Comparison of ENCODE assay signal across 13 cellular contexts in the genomic region with DNA sequence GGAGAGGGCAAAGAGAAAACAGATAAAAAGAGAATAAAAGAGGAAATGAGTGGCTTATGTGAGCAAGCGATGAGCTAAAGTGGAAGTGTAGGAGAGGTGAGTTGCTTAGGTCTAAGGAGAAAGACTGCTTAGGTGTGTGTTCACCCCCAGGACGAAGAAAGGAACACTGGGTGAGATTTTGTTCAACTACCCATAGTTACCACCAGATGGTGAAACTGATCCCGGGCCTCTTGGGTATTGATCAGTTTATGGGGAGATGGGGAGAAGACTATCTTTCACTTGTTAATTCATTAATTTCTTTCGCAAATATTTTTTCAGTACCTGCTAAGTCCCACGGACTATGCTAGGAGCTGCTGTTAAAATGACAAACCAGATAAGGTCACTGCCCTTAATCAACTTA. TPM values are rescaled to one million over a fixed set of nuclear protein-coding genes. Genes with fewer than 3 reads are reported as not detected.
DNase-seq lines count a peak whose midpoint lies in the region; ATAC-seq and TF ChIP-seq lines count a peak whose summit lies in the region.
"Had no signal": no experiment of that assay in that cellular context is flagged by ENCODE, and none has a peak within 500 bp of the region (broad histone marks: within the 10 kb centered on the region; RNA-seq: fewer than 3 reads in every experiment).

No MANE protein-coding gene starts in this region.

- CTCF ChIA-PET in HCT116 (lab: Charles Lee): no interaction called here

- RAD21 ChIA-PET in HCT116 (lab: Charles Lee; ENCODE audit: low non-redundant PET in 1 of 2, low total read pairs in 2 of 2, uncharacterized antibody in 2 of 2, unreplicated experiment in 2 of 2): interaction anchor here in 1 of 2 experiments (0.6 kb wide), 1 partner anchor 1203 kb away, joined by 3 read pairs; no protein-coding TSS in a partner anchor

- 0 out of 2 replicates have a peak, but pooled peaks have one; percentile 38 for ATAC-seq in HCT116
- ATAC-seq in natural killer cell treated with Interleukin-12 subunit alpha and Interleukin-12 subunit beta and Interleukin-15 and Interleukin-18, amount 100 ng/mL, for 72 hours: no peak
- ATAC-seq in GM21526 (IDR thresholded peaks at IDR 0.05; ENCODE audit: low FRiP score, unreplicated experiment): no peak
- ATAC-seq: sciatic nerve had no signal

- peaks cover 3% of the 10 kb centered on the region for H3K36me3 Mint-ChIP-seq in activated naive CD8-positive, alpha-beta T cell treated with anti-CD3 and anti-CD28 coated beads for 36 hours
- no peaks in the 10 kb centered on the region for H3K36me3 Mint-ChIP-seq in natural killer cell treated with Interleukin-12 subunit alpha and Interleukin-12 subunit beta and Interleukin-15 and Interleukin-18, amount 100 ng/mL, for 72 hours

- H3K4me2 ChIP-seq in HCT116 (ENCODE audit: low read length): no peak overlapping the region

- TF ChIP-seq POLR2A in HCT116 (IDR thresholded peaks at IDR 0.05; ENCODE audit: borderline replicate concordance, extremely low read depth, insufficient read depth, insufficient read length): no peak

- peak overlapping the region; percentile 69 for H3K4me3 Mint-ChIP-seq in activated naive CD8-positive, alpha-beta T cell treated with anti-CD3 and anti-CD28 coated beads for 36 hours
- peak overlapping the region; percentile 54 for H3K4me3 Mint-ChIP-seq in natural killer cell treated with Interleukin-12 subunit alpha and Interleukin-12 subunit beta and Interleukin-15 and Interleukin-18, amount 100 ng/mL, for 72 hours

- H3K36me3 ChIP-seq in HCT116 (ENCODE audit: control insufficient read depth in 1 of 2, insufficient read depth in 2 of 2, low read length in 2 of 2): no peaks in the 10 kb centered on the region

- no peak overlapping the region for H2AFZ ChIP-seq in HCT116 (ENCODE audit: low read depth, low read length, poor library complexity, severe bottlenecking)

- no peaks in the 10 kb centered on the region for H4K20me1 ChIP-seq in HCT116 (ENCODE audit: insufficient read depth)

- H3K27ac ChIP-seq in HCT116 (ENCODE audit: low read depth, low read length): no peak overlapping the region
- H3K27ac ChIP-seq: 22Rv1 had no signal

- H3K4me1 ChIP-seq in HCT116 (ENCODE audit: control insufficient read depth in 1 of 2, insufficient read depth in 2 of 2, low read length in 2 of 2): peaks cover 5 to 15% of the 10 kb centered on the region in 2 experiments; a peak in 2 of 4 replicates

- no peak overlapping the region for H3K9ac ChIP-seq in HCT116 (ENCODE audit: low read length)

- POLR2A ChIA-PET in HCT116 (lab: Charles Lee): no interaction called here

- no peaks in the 10 kb centered on the region for H3K79me2 ChIP-seq in HCT116 (ENCODE audit: insufficient read depth, low read length)

- peaks cover 3% of the 10 kb centered on the region for H3K9me3 Mint-ChIP-seq in activated naive CD8-positive, alpha-beta T cell treated with anti-CD3 and anti-CD28 coated beads for 36 hours
- no peaks in the 10 kb centered on the region for H3K9me3 Mint-ChIP-seq in natural killer cell treated with Interleukin-12 subunit alpha and Interleukin-12 subunit beta and Interleukin-15 and Interleukin-18, amount 100 ng/mL, for 72 hours

- intact Hi-C loops in HCT116 (cut with micrococcal nuclease): no loop called here

- no peaks in the 10 kb centered on the region for H3K27me3 ChIP-seq in HCT116 (ENCODE audit: insufficient read depth, low read length)

- no TSS peak for BruUV-seq in HCT116 (replicated peaks; lab: Mats Ljungman, UMichigan)

- H3K9me2 ChIP-seq in HCT116 (ENCODE audit: insufficient read depth): no peaks in the 10 kb centered on the region

- peaks cover 57% of the 10 kb centered on the region for H3K4me1 Mint-ChIP-seq in activated naive CD8-positive, alpha-beta T cell treated with anti-CD3 and anti-CD28 coated beads for 36 hours
- peaks cover 28 to 36% of the 10 kb centered on the region in 2 donors for H3K4me1 Mint-ChIP-seq in natural killer cell treated with Interleukin-12 subunit alpha and Interleukin-12 subunit beta and Interleukin-15 and Interleukin-18, amount 100 ng/mL, for 72 hours (ENCODE audit: low read depth in 2 of 2)

- H3K9me3 ChIP-seq in HCT116 (ENCODE audit: control insufficient read depth in 1 of 2, insufficient read depth in 1 of 2, low read depth in 1 of 2, low read length in 2 of 2): no peaks in the 10 kb centered on the region

- DNase-seq in DMS 273 (lab: John Stamatoyannopoulos, UW; ENCODE audit: unreplicated experiment) (peak; percentile 25), DMS 273 treated with DMSO at 0.1 percent for 48 hours (lab: John Stamatoyannopoulos, UW) (no peak), HCT116 (ENCODE audit: low read depth, low spot score) (no peak), cortex of kidney (lab: John Stamatoyannopoulos, UW) (no peak)
- no peak for DNase-seq in activated naive CD8-positive, alpha-beta T cell treated with anti-CD3 and anti-CD28 coated beads for 36 hours
- DNase-seq in natural killer cell treated with Interleukin-12 subunit alpha and Interleukin-12 subunit beta and Interleukin-15 and Interleukin-18, amount 100 ng/mL, for 72 hours (ENCODE audit: low spot score): no peak
- DNase-seq in stimulated activated CD4-positive, alpha-beta T cell treated with anti-CD3 and anti-CD28 coated beads, Interleukin-12 subunit alpha, Interleukin-12 subunit beta, amount 100 ng/mL, for 4 hours: no peak
- DNase-seq: erythroblast, KG1, NCI-H69 had no signal

- peak overlapping the region; percentile 90 for H3K27ac Mint-ChIP-seq in activated naive CD8-positive, alpha-beta T cell treated with anti-CD3 and anti-CD28 coated beads for 36 hours
- H3K27ac Mint-ChIP-seq in natural killer cell treated with Interleukin-12 subunit alpha and Interleukin-12 subunit beta and Interleukin-15 and Interleukin-18, amount 100 ng/mL, for 72 hours: peak overlapping the region; percentile 51 to 83

- H3K27me3 Mint-ChIP-seq in activated naive CD8-positive, alpha-beta T cell treated with anti-CD3 and anti-CD28 coated beads for 36 hours: peaks cover 8% of the 10 kb centered on the region
- no peaks in the 10 kb centered on the region for H3K27me3 Mint-ChIP-seq in natural killer cell treated with Interleukin-12 subunit alpha and Interleukin-12 subunit beta and Interleukin-15 and Interleukin-18, amount 100 ng/mL, for 72 hours

- TF ChIP-seq RAD21 in HCT116 (IDR thresholded peaks at IDR 0.05; ENCODE audit: low read depth): no peak

- no peak overlapping the region for H3K4me3 ChIP-seq in HCT116 (replicated peaks in 1 of 2; ENCODE audit: low read depth in 1 of 2, low read length in 2 of 2)

- peak in 2 of 3 experiments; percentile 17 to 18; a peak in 1 of 6 replicates for TF ChIP-seq CTCF in HCT116 (IDR thresholded peaks at IDR 0.05 in 2 of 3, conservative IDR thresholded peaks at IDR 0.05 in 1 of 3; ENCODE audit: borderline replicate concordance in 1 of 3, insufficient read depth in 1 of 3, low read depth in 2 of 3, low read length in 2 of 3)

TF ChIP-seq in HCT116, 20 proteins besides CTCF, POLR2A, EP300 and RAD21:
- no peak for TF ChIP-seq YY1 (IDR thresholded peaks at IDR 0.05; ENCODE audit: extremely low read depth, insufficient replicate concordance, low read depth, low read length)
- TF ChIP-seq TCF7L2 (IDR thresholded peaks at IDR 0.05; ENCODE audit: borderline replicate concordance, extremely low read depth, insufficient read depth, insufficient read length): no peak
- TF ChIP-seq ZFX (IDR thresholded peaks at IDR 0.05): no peak
- no peak for TF ChIP-seq ZNF274 (IDR thresholded peaks at IDR 0.05; ENCODE audit: low read depth, low read length)
TF ChIP-seq in HCT116: peak in this region for 0.

RNA-seq across cellular contexts. Expression of a gene that starts 33.9 kb away (rescaled TPM):
- not detected for total RNA-seq in HCT116 (2021; ENCODE audit: unreplicated experiment)
- not detected in 2 replicates for polyA plus RNA-seq in HCT116 (2012)
- total RNA-seq in activated naive CD8-positive, alpha-beta T cell treated with anti-CD3 and anti-CD28 coated beads for 36 hours: under 1 TPM in 1 of 2 experiments, not detected in 1; 0.16 TPM
- under 1 TPM in 1 of 2 donors, not detected in 1; 0.50 TPM for total RNA-seq in natural killer cell treated with Interleukin-12 subunit alpha and Interleukin-12 subunit beta and Interleukin-15 and Interleukin-18, amount 100 ng/mL, for 72 hours
